ENCODE assay signal across 10 cellular contexts in the genomic region with DNA sequence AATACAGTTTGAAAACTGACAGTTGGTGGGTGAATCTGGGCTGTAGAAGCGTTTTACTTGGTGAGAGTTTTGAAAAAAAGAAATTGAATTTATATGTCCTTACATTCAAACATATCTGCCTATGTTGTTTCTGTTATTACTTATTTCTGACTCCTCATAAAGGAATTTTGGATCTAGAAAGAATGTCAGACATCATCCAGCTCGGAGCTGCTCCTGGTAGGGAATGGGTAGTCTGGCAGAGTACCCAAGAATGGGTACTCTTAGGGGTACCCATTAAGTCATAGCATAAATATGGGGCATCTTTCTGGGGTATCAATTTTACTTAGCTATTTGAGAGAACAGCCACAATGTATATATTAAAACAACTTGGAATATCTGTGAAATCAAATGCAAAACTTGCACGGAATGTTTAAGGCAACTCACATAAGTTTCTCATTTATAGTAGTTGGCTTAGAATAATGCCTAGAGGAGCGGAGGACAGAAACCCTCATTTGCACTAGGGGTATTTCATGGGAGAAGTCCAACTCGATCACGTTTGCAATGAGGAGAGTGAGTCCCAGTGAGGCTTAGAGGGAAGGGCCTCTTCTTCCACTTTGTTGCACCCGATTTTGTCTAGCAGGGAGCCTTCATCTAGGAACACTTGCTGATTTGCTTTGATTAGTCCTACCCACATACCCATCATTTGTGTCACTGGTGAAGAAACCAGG. TPM values are rescaled to one million over a fixed set of nuclear protein-coding genes. Genes with fewer than 3 reads are reported as not detected.
DNase-seq lines count a peak whose midpoint lies in the region; ATAC-seq and TF ChIP-seq lines count a peak whose summit lies in the region.
"Had no signal": no experiment of that assay in that cellular context is flagged by ENCODE, and none has a peak within 500 bp of the region (broad histone marks: within the 10 kb centered on the region; RNA-seq: fewer than 3 reads in every experiment).

No MANE protein-coding gene starts in this region.

- H3K27ac Mint-ChIP-seq in T-cell: no peak overlapping the region

- peaks cover under 1% of the 10 kb centered on the region for H3K36me3 ChIP-seq in smooth muscle cell (ENCODE audit: low read depth)
- H3K36me3 ChIP-seq in H7 (replicated peaks; ENCODE audit: control insufficient read depth, insufficient read depth, low read length): peaks cover 3% of the 10 kb centered on the region; the same call in 1 of the 2 replicates
- H3K36me3 ChIP-seq: ovary had no signal

- H3K4me1 Mint-ChIP-seq in T-cell: peaks cover 7 to 10% (median 8%) of the 10 kb centered on the region in 3 donors

- H3K4me3 ChIP-seq in WI38 (ENCODE audit: low read depth, low read length): peak overlapping the region; percentile 44
- no peak overlapping the region for H3K4me3 ChIP-seq in smooth muscle cell
- no peak overlapping the region for H3K4me3 ChIP-seq in H7 (ENCODE audit: insufficient read depth, low read depth, low read length)
- H3K4me3 ChIP-seq: ovary had no signal

- no peak overlapping the region for H2AFZ ChIP-seq in smooth muscle cell (ENCODE audit: low read depth)

- no peaks in the 10 kb centered on the region for H3K27me3 ChIP-seq in foreskin keratinocyte
- no peaks in the 10 kb centered on the region for H3K27me3 ChIP-seq in smooth muscle cell (ENCODE audit: low read depth)
- H3K27me3 ChIP-seq in H7 (ENCODE audit: control insufficient read depth, insufficient read depth, low read length): peaks cover 2% of the 10 kb centered on the region; the same call in 1 of the 2 replicates
- H3K27me3 ChIP-seq: ovary had no signal

- H3K9ac ChIP-seq in smooth muscle cell (ENCODE audit: low read depth): peak overlapping the region; percentile 28

- peak overlapping the region; percentile 34 for H3K4me2 ChIP-seq in smooth muscle cell

- no peak overlapping the region for H3K4me3 Mint-ChIP-seq in T-cell

- H3F3A ChIP-seq in smooth muscle cell (ENCODE audit: low read depth): peaks cover 8% of the 10 kb centered on the region

- WGBS in smooth muscle cell (ENCODE audit: low lambda C conversion rate): 68% methylated on average over 7 of the region's 7 CpGs

- H3K4me1 ChIP-seq in foreskin keratinocyte (peaks cover 18% of the 10 kb centered on the region), smooth muscle cell (ENCODE audit: low read depth) (peaks cover 9% of the 10 kb centered on the region)

- peaks cover 42 to 61% of the 10 kb centered on the region in 2 donors for H3K27me3 Mint-ChIP-seq in T-cell

- CTCF ChIA-PET in T-cell (lab: Charles Lee): no interaction called here

- no peak for TF ChIP-seq CTCF in WI38 (IDR thresholded peaks at IDR 0.05; ENCODE audit: low read depth, low read length)
- no peak for TF ChIP-seq CTCF in foreskin keratinocyte (conservative IDR thresholded peaks at IDR 0.05)
- TF ChIP-seq CTCF in smooth muscle cell (IDR thresholded peaks at IDR 0.05; ENCODE audit: borderline replicate concordance, insufficient read depth, poor library complexity, severe bottlenecking): no peak

- H3K27ac ChIP-seq in foreskin keratinocyte (peak overlapping the region; percentile 4), smooth muscle cell (ENCODE audit: low read depth) (peak overlapping the region; percentile 92)

- no peaks in the 10 kb centered on the region for H3K36me3 Mint-ChIP-seq in T-cell

- no peaks in the 10 kb centered on the region for H3K9me3 ChIP-seq in smooth muscle cell (replicated peaks; ENCODE audit: low read depth)
- H3K9me3 ChIP-seq: ovary had no signal

- ATAC-seq in foreskin keratinocyte: no peak
- ATAC-seq in GM18498 (IDR thresholded peaks at IDR 0.05; ENCODE audit: unreplicated experiment): no peak
- no peak for ATAC-seq in T-cell (replicated peaks in 1 of 4)
- ATAC-seq in GM19328 (IDR thresholded peaks at IDR 0.05; ENCODE audit: unreplicated experiment): no peak

- DNase-seq in EL (peak; percentile 74), foreskin keratinocyte (peak in 1 of 2 donors; percentile 17), smooth muscle cell (lab: John Stamatoyannopoulos, UW; ENCODE audit: unreplicated experiment) (no peak), H7 (no peak), T-cell (no peak)
- DNase-seq: NCI-H1417 treated with DMSO at 0.1 percent for 48 hours had no signal

- H3K9me3 Mint-ChIP-seq in T-cell: no peaks in the 10 kb centered on the region

- H4K20me1 ChIP-seq in smooth muscle cell (ENCODE audit: low read depth): peaks cover 4% of the 10 kb centered on the region

- H3K79me2 ChIP-seq in smooth muscle cell (ENCODE audit: low read depth): peaks cover 12% of the 10 kb centered on the region

- POLR2A ChIA-PET in T-cell (lab: Charles Lee): no interaction called here

RNA-seq across cellular contexts. Expression of gene LARP6, which starts 2.4 kb away (rescaled TPM):
- total RNA-seq in foreskin keratinocyte (29.3 and 39.6 TPM in 2 replicates), smooth muscle cell (31.3 and 55.1 TPM in 2 replicates), T-cell (under 1 TPM in 2 of 5 donors, not detected in 3; 0.41 to 0.49 TPM)
- polyA plus RNA-seq in foreskin keratinocyte (30.7 and 44.9 TPM in 2 replicates), smooth muscle cell (69.5 and 76.0 TPM in 2 replicates)
- 22.9 and 25.1 TPM in 2 replicates for total RNA-seq in H7 (2014; rRNA removed; shearing (Covaris generic))

RNA-seq across cellular contexts. Expression of gene THAP10, which starts 35.9 kb away (rescaled TPM):
- total RNA-seq in foreskin keratinocyte (3.1 and 3.7 TPM in 2 replicates), smooth muscle cell (2.0 and 4.0 TPM in 2 replicates), T-cell (under 1 TPM in 2 of 5 donors, not detected in 3; 0.33 TPM)
- polyA plus RNA-seq in foreskin keratinocyte (2.0 and 2.8 TPM in 2 replicates), smooth muscle cell (0.31 and 2.1 TPM in 2 replicates)
- 3.5 and 4.8 TPM in 2 replicates for total RNA-seq in H7 (2014; rRNA removed; shearing (Covaris generic))

RNA-seq across cellular contexts. Expression of gene LRRC49, which starts 36.3 kb away (rescaled TPM):
- total RNA-seq in foreskin keratinocyte (11.0 and 11.8 TPM in 2 replicates), smooth muscle cell (5.2 and 8.3 TPM in 2 replicates), T-cell (under 1 TPM in 4 of 5 donors, not detected in 1; 0.16 to 0.77 (median 0.51) TPM)
- polyA plus RNA-seq in foreskin keratinocyte (7.9 and 8.6 TPM in 2 replicates), smooth muscle cell (3.1 and 5.0 TPM in 2 replicates)
- 3.9 and 5.6 TPM in 2 replicates for total RNA-seq in H7 (2014; rRNA removed; shearing (Covaris generic))

Comparison
In these comparisons a context has a peak if more than half of its experiments do, and no peak if none do; other contexts are left out.
1. RNA of gene LARP6, which starts 2.4 kb away (total RNA-seq): 31.3 to 55.1 TPM in smooth muscle cell, 29.3 to 39.6 TPM in foreskin keratinocyte and 22.9 to 25.1 TPM in H7; 0.41 to 0.49 TPM in T-cell; every median in the first group is over 10 times any median in the second.